In the genomic region with DNA sequence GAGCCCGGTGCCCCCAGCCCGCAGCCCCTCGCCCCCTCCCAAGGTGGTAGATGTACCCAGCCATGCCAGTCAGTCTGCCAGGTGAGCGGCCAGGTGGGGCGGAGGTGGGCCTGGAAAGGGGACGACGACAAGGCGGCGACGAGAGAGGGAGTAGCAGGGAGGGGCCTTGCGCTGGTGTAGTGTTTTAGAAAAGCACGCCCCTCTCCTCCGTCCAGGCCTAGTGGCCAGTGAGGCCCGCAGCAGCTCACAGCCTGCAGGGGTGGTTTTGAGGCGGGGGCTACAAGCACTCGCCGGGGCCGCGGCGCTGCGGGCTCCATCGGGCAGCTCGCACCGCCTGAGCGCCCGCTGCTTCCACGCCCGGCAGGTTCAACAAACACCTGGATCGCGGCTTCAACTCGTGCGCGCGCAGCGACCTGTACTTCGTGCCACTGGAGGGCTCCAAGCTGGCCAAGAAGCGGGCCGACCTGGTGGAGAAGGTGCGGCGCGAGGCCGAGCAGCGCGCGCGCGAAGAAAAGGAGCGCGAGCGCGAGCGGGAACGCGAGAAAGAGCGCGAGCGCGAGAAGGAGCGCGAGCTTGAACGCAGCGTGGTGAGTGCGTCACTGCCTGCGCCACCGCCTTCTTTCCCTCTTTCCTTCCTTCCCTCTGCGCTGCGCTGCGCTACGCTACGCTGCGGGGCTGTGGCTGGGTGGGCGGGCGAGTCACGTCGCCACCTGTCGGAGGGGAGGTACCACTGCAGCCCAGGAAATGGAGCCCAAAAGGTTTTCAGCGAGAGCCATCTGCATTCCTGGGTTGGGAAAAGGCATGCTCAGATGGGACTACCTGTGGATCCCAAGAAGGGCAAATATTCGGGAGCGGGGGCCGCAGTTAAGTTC, we compare ENCODE assay signal across 1 cellular context.
TF ChIP-seq lines count a peak whose summit lies in the region.

No MANE protein-coding gene starts in this region.

TF ChIP-seq in K562, 482 proteins besides CTCF, POLR2A, EP300 and RAD21 (continued from another document and continues in another):
- TF ChIP-seq, protein P1, sequence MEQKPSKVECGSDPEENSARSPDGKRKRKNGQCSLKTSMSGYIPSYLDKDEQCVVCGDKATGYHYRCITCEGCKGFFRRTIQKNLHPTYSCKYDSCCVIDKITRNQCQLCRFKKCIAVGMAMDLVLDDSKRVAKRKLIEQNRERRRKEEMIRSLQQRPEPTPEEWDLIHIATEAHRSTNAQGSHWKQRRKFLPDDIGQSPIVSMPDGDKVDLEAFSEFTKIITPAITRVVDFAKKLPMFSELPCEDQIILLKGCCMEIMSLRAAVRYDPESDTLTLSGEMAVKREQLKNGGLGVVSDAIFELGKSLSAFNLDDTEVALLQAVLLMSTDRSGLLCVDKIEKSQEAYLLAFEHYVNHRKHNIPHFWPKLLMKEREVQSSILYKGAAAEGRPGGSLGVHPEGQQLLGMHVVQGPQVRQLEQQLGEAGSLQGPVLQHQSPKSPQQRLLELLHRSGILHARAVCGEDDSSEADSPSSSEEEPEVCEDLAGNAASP (IDR thresholded peaks at IDR 0.05) = no peak
- TF ChIP-seq, protein P2, sequence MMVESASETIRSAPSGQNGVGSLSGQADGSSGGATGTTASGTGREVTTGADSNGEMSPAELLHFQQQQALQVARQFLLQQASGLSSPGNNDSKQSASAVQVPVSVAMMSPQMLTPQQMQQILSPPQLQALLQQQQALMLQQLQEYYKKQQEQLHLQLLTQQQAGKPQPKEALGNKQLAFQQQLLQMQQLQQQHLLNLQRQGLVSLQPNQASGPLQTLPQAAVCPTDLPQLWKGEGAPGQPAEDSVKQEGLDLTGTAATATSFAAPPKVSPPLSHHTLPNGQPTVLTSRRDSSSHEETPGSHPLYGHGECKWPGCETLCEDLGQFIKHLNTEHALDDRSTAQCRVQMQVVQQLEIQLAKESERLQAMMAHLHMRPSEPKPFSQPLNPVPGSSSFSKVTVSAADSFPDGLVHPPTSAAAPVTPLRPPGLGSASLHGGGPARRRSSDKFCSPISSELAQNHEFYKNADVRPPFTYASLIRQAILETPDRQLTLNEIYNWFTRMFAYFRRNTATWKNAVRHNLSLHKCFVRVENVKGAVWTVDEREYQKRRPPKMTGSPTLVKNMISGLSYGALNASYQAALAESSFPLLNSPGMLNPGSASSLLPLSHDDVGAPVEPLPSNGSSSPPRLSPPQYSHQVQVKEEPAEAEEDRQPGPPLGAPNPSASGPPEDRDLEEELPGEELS (CRISPR knock-in tag; IDR thresholded peaks at IDR 0.05; ENCODE audit: borderline replicate concordance) = no peak
- TF ChIP-seq, protein P3, sequence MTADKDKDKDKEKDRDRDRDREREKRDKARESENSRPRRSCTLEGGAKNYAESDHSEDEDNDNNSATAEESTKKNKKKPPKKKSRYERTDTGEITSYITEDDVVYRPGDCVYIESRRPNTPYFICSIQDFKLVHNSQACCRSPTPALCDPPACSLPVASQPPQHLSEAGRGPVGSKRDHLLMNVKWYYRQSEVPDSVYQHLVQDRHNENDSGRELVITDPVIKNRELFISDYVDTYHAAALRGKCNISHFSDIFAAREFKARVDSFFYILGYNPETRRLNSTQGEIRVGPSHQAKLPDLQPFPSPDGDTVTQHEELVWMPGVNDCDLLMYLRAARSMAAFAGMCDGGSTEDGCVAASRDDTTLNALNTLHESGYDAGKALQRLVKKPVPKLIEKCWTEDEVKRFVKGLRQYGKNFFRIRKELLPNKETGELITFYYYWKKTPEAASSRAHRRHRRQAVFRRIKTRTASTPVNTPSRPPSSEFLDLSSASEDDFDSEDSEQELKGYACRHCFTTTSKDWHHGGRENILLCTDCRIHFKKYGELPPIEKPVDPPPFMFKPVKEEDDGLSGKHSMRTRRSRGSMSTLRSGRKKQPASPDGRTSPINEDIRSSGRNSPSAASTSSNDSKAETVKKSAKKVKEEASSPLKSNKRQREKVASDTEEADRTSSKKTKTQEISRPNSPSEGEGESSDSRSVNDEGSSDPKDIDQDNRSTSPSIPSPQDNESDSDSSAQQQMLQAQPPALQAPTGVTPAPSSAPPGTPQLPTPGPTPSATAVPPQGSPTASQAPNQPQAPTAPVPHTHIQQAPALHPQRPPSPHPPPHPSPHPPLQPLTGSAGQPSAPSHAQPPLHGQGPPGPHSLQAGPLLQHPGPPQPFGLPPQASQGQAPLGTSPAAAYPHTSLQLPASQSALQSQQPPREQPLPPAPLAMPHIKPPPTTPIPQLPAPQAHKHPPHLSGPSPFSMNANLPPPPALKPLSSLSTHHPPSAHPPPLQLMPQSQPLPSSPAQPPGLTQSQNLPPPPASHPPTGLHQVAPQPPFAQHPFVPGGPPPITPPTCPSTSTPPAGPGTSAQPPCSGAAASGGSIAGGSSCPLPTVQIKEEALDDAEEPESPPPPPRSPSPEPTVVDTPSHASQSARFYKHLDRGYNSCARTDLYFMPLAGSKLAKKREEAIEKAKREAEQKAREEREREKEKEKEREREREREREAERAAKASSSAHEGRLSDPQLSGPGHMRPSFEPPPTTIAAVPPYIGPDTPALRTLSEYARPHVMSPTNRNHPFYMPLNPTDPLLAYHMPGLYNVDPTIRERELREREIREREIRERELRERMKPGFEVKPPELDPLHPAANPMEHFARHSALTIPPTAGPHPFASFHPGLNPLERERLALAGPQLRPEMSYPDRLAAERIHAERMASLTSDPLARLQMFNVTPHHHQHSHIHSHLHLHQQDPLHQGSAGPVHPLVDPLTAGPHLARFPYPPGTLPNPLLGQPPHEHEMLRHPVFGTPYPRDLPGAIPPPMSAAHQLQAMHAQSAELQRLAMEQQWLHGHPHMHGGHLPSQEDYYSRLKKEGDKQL (CRISPR knock-in tag; IDR thresholded peaks at IDR 0.05; ENCODE audit: borderline replicate concordance) = no peak
- TF ChIP-seq ELF1 (tag; IDR thresholded peaks at IDR 0.05) (peak; percentile 66; the same call in 1 of the 2 replicates), BRCA1 (IDR thresholded peaks at IDR 0.05) (no peak), BRCA1 (CRISPR knock-in tag; IDR thresholded peaks at IDR 0.05) (no peak), HMGN3 (IDR thresholded peaks at IDR 0.05; ENCODE audit: borderline replicate concordance, extremely low read depth, insufficient read length, low read depth, low read length) (peak; percentile 87), DMBX1 (CRISPR knock-in tag; IDR thresholded peaks at IDR 0.05; ENCODE audit: borderline replicate concordance) (no peak), ZBTB1 (CRISPR knock-in tag; IDR thresholded peaks at IDR 0.05; ENCODE audit: borderline replicate concordance, low read depth) (no peak), SMARCA5 (IDR thresholded peaks at IDR 0.05) (no peak), NR2C1 (IDR thresholded peaks at IDR 0.05) (no peak), NR2C1 (tag; IDR thresholded peaks at IDR 0.05) (no peak), SOX6 (IDR thresholded peaks at IDR 0.05) (peak; percentile 58), PURB (CRISPR knock-in tag; IDR thresholded peaks at IDR 0.05; ENCODE audit: low read depth) (no peak), SIN3A (IDR thresholded peaks at IDR 0.05; ENCODE audit: borderline replicate concordance in 2 of 2, control insufficient read depth in 1 of 2, low read depth in 2 of 2, low read length in 2 of 2) (no peak), CBX8 (IDR thresholded peaks at IDR 0.05; ENCODE audit: borderline replicate concordance, extremely low read depth, low read depth, low read length, poor library complexity, severe bottlenecking) (no peak), ETV1 (tag; conservative IDR thresholded peaks at IDR 0.05; ENCODE audit: low read depth) (no peak; the same call in 1 of the 2 replicates), L3MBTL2 (IDR thresholded peaks at IDR 0.05) (peak; percentile 81), ZNF282 (CRISPR knock-in tag; IDR thresholded peaks at IDR 0.05) (no peak), RUNX1 (IDR thresholded peaks at IDR 0.05; ENCODE audit: low read depth) (no peak), ARID1B (IDR thresholded peaks at IDR 0.05) (no peak), ETV6 (IDR thresholded peaks at IDR 0.05; ENCODE audit: borderline replicate concordance in 1 of 2, low read depth in 2 of 2, low read length in 1 of 2) (no peak), ETV6 (CRISPR knock-in tag; IDR thresholded peaks at IDR 0.05; ENCODE audit: borderline replicate concordance) (no peak), THRAP3 (IDR thresholded peaks at IDR 0.05; ENCODE audit: borderline replicate concordance) (no peak)
- TF ChIP-seq, protein P4, sequence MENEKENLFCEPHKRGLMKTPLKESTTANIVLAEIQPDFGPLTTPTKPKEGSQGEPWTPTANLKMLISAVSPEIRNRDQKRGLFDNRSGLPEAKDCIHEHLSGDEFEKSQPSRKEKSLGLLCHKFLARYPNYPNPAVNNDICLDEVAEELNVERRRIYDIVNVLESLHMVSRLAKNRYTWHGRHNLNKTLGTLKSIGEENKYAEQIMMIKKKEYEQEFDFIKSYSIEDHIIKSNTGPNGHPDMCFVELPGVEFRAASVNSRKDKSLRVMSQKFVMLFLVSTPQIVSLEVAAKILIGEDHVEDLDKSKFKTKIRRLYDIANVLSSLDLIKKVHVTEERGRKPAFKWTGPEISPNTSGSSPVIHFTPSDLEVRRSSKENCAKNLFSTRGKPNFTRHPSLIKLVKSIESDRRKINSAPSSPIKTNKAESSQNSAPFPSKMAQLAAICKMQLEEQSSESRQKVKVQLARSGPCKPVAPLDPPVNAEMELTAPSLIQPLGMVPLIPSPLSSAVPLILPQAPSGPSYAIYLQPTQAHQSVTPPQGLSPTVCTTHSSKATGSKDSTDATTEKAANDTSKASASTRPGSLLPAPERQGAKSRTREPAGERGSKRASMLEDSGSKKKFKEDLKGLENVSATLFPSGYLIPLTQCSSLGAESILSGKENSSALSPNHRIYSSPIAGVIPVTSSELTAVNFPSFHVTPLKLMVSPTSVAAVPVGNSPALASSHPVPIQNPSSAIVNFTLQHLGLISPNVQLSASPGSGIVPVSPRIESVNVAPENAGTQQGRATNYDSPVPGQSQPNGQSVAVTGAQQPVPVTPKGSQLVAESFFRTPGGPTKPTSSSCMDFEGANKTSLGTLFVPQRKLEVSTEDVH (IDR thresholded peaks at IDR 0.05; ENCODE audit: low read depth, partially characterized antibody) = peak; percentile 78
- TF ChIP-seq, protein P5, sequence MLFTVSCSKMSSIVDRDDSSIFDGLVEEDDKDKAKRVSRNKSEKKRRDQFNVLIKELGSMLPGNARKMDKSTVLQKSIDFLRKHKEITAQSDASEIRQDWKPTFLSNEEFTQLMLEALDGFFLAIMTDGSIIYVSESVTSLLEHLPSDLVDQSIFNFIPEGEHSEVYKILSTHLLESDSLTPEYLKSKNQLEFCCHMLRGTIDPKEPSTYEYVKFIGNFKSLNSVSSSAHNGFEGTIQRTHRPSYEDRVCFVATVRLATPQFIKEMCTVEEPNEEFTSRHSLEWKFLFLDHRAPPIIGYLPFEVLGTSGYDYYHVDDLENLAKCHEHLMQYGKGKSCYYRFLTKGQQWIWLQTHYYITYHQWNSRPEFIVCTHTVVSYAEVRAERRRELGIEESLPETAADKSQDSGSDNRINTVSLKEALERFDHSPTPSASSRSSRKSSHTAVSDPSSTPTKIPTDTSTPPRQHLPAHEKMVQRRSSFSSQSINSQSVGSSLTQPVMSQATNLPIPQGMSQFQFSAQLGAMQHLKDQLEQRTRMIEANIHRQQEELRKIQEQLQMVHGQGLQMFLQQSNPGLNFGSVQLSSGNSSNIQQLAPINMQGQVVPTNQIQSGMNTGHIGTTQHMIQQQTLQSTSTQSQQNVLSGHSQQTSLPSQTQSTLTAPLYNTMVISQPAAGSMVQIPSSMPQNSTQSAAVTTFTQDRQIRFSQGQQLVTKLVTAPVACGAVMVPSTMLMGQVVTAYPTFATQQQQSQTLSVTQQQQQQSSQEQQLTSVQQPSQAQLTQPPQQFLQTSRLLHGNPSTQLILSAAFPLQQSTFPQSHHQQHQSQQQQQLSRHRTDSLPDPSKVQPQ (CRISPR knock-in tag; IDR thresholded peaks at IDR 0.05; ENCODE audit: borderline replicate concordance) = no peak
- TF ChIP-seq, protein P6, sequence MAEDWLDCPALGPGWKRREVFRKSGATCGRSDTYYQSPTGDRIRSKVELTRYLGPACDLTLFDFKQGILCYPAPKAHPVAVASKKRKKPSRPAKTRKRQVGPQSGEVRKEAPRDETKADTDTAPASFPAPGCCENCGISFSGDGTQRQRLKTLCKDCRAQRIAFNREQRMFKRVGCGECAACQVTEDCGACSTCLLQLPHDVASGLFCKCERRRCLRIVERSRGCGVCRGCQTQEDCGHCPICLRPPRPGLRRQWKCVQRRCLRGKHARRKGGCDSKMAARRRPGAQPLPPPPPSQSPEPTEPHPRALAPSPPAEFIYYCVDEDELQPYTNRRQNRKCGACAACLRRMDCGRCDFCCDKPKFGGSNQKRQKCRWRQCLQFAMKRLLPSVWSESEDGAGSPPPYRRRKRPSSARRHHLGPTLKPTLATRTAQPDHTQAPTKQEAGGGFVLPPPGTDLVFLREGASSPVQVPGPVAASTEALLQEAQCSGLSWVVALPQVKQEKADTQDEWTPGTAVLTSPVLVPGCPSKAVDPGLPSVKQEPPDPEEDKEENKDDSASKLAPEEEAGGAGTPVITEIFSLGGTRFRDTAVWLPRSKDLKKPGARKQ (CRISPR knock-in tag; IDR thresholded peaks at IDR 0.05) = no peak
- TF ChIP-seq, protein P7, sequence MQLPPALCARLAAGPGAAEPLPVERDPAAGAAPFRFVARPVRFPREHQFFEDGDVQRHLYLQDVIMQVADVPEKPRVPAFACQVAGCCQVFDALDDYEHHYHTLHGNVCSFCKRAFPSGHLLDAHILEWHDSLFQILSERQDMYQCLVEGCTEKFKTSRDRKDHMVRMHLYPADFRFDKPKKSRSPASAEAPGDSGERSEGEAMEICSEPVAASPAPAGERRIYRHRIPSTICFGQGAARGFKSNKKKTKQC (CRISPR knock-in tag; IDR thresholded peaks at IDR 0.05) = peak; percentile 88; the same call in 1 of the 2 replicates
- TF ChIP-seq, protein P8, sequence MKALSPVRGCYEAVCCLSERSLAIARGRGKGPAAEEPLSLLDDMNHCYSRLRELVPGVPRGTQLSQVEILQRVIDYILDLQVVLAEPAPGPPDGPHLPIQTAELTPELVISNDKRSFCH (CRISPR knock-in tag; IDR thresholded peaks at IDR 0.05) = no peak
- TF ChIP-seq, protein P8 (tag; IDR thresholded peaks at IDR 0.05) = no peak
- TF ChIP-seq, protein P9, sequence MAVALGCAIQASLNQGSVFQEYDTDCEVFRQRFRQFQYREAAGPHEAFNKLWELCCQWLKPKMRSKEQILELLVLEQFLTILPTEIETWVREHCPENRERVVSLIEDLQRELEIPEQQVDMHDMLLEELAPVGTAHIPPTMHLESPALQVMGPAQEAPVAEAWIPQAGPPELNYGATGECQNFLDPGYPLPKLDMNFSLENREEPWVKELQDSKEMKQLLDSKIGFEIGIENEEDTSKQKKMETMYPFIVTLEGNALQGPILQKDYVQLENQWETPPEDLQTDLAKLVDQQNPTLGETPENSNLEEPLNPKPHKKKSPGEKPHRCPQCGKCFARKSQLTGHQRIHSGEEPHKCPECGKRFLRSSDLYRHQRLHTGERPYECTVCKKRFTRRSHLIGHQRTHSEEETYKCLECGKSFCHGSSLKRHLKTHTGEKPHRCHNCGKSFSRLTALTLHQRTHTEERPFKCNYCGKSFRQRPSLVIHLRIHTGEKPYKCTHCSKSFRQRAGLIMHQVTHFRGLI (CRISPR knock-in tag; IDR thresholded peaks at IDR 0.05) = no peak
